8 cellular contexts compared by ENCODE assay signal in the genomic region with DNA sequence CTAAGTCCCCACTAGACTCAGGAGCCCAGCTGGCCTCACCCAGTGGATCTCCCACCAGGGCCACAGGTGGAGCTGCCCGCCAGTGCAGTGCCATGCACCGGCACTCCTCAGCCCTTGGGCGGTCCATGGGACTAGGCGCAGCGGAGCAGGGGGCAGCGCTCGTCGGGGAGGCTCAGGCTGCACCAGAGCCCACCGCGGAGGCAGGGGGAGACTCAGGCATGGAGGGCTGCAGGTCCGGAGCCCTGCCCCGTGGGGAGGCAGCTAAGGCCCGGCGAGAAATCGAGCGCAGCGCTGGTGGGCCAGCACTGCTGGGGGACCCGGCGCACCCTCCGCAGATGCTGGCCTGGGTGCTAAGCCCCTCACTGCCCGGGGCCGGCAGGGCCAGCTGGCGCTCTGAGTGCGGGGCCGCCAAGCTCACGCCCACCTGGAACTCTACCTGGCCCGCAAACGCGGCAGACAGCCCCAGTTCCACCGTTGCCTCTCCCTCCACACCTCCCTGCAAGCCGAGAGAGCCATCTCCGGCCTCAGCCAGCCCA.
"Had no signal": no experiment of that assay in that cellular context is flagged by ENCODE, and none has a peak within 500 bp of the region (broad histone marks: within the 10 kb centered on the region; RNA-seq: fewer than 3 reads in every experiment).

No MANE protein-coding gene starts in this region.

- DNase-seq: H9, HCEC 1CT, IMR-90 had no signal

- H3K4me1 Mint-ChIP-seq: GM23338, H9 had no signal

- H3K27ac Mint-ChIP-seq: GM23338, H9 had no signal

- FAIRE-seq: H1, H54, HTR-8/SVneo, K562 had no signal

- H3K4me3 ChIP-seq: GM23338, K562 had no signal

- ATAC-seq: GM23338, K562 had no signal

- H3K4me3 Mint-ChIP-seq: GM23338, H9 had no signal
